ENCODE assay signal across 1 cellular context in genomic region chr20:44468044-44468782, GRCh38.
TF ChIP-seq lines count a peak whose summit lies in the region.

No MANE protein-coding gene starts in this region.

TF ChIP-seq in GM12878, 131 proteins besides CTCF, POLR2A, EP300 and RAD21:
- TF ChIP-seq BCL3 (IDR thresholded peaks at IDR 0.05; ENCODE audit: borderline replicate concordance, insufficient read depth, low read depth, low read length, poor library complexity, severe bottlenecking) (peak; percentile 39), RUNX3 (IDR thresholded peaks at IDR 0.05; ENCODE audit: low read length) (no peak)
